10 cellular contexts compared by ENCODE assay signal in genomic region chr2:218260742-218261423, GRCh38. TPM values are rescaled to one million over a fixed set of nuclear protein-coding genes. Genes with fewer than 3 reads are reported as not detected.
DNase-seq lines count a peak whose midpoint lies in the region; ATAC-seq and TF ChIP-seq lines count a peak whose summit lies in the region.
"Had no signal": no experiment of that assay in that cellular context is flagged by ENCODE, and none has a peak within 500 bp of the region (broad histone marks: within the 10 kb centered on the region; RNA-seq: fewer than 3 reads in every experiment).

Gene GPBAR1 (plus strand): TSS chr2:218261015. CDS start chr2:218262725, 1,710 bp downstream.

- H3K36me3 ChIP-seq in Peyer's patch (peaks cover 0 to 32% (median 0%) of the 10 kb centered on the region in 3 donors), right atrium auricular region (peaks cover 33% of the 10 kb centered on the region), psoas muscle (ENCODE audit: insufficient read depth in 1 of 2, low read depth in 1 of 2) (peaks cover 4 to 39% of the 10 kb centered on the region in 2 donors)

- H3K9me3 ChIP-seq in Peyer's patch = no peaks in the 10 kb centered on the region
- no peaks in the 10 kb centered on the region for H3K9me3 ChIP-seq in right atrium auricular region
- no peaks in the 10 kb centered on the region for H3K9me3 ChIP-seq in psoas muscle

- WGBS in psoas muscle, 3 donors = 61 to 64% (median 64%) methylated on average over 10 of the region's 10 CpGs

- peak; percentile 53 for DNase-seq in DMS53 treated with DMSO at 0.1 percent for 48 hours (lab: John Stamatoyannopoulos, UW; ENCODE audit: unreplicated experiment)
- peak in 2 of 3 donors; percentile 56 to 60 for DNase-seq in Peyer's patch
- no peak for DNase-seq in right atrium auricular region (ENCODE audit: low spot score)
- DNase-seq in psoas muscle = peak; percentile 52 to 70
- DNase-seq in NCI-H2196 (lab: John Stamatoyannopoulos, UW; ENCODE audit: unreplicated experiment) = no peak
- DNase-seq in ureter (ENCODE audit: low spot score) = no peak
- no peak for DNase-seq in foreskin keratinocyte
- DNase-seq: NCI-H2107; stimulated activated CD4-positive, alpha-beta T cell treated with anti-CD3 and anti-CD28 coated beads, Interleukin-4, amount 100 ng/mL, for 1 hour had no signal

- TF ChIP-seq POLR2A in Peyer's patch (IDR thresholded peaks at IDR 0.05) = no peak

- intact Hi-C loops in psoas muscle (cut with DNase I) = no loop called here

- peak within 1 kb of the TSS; percentile 42 to 83 (median 62) for H3K27ac ChIP-seq in Peyer's patch
- peak within 1 kb of the TSS; percentile 82 to 85 for H3K27ac ChIP-seq in right atrium auricular region
- H3K27ac ChIP-seq in psoas muscle = peak within 1 kb of the TSS; percentile 66
- H3K27ac ChIP-seq in foreskin keratinocyte = no peak within 1 kb of the TSS

- H3K4me3 ChIP-seq in Peyer's patch (no peak within 1 kb of the TSS), right atrium auricular region (no peak within 1 kb of the TSS), psoas muscle (no peak within 1 kb of the TSS)

- H3K4me1 ChIP-seq in Peyer's patch = peaks cover 0 to 76% (median 9%) of the 10 kb centered on the region in 4 donors
- H3K4me1 ChIP-seq in right atrium auricular region = peaks cover 0 to 64% of the 10 kb centered on the region in 2 donors
- H3K4me1 ChIP-seq in psoas muscle = peaks cover 8% of the 10 kb centered on the region
- no peaks in the 10 kb centered on the region for H3K4me1 ChIP-seq in foreskin keratinocyte

- ATAC-seq in psoas muscle = peak in 2 of 4 donors; percentile 5 to 15
- ATAC-seq in HG03159 (IDR thresholded peaks at IDR 0.05; ENCODE audit: unreplicated experiment) = no peak
- ATAC-seq in foreskin keratinocyte = no peak

- no peak for TF ChIP-seq CTCF in Peyer's patch (IDR thresholded peaks at IDR 0.05)
- no peak for TF ChIP-seq CTCF in right atrium auricular region (IDR thresholded peaks at IDR 0.05)
- TF ChIP-seq CTCF in psoas muscle (IDR thresholded peaks at IDR 0.05) = no peak
- no peak for TF ChIP-seq CTCF in foreskin keratinocyte (conservative IDR thresholded peaks at IDR 0.05)

- H3K27me3 ChIP-seq in Peyer's patch = no peaks in the 10 kb centered on the region
- no peaks in the 10 kb centered on the region for H3K27me3 ChIP-seq in right atrium auricular region
- H3K27me3 ChIP-seq in psoas muscle (ENCODE audit: insufficient read depth in 3 of 3, low read length in 2 of 3) = no peaks in the 10 kb centered on the region
- no peaks in the 10 kb centered on the region for H3K27me3 ChIP-seq in foreskin keratinocyte

RNA-seq across cellular contexts. Expression of gene GPBAR1, which starts in this region (rescaled TPM):
- total RNA-seq in Peyer's patch (1 to 10 TPM; 3.3 to 7.0 (median 3.9) TPM), right atrium auricular region (10 to 100 TPM in 1 of 2 donors, 1 to 10 TPM in 1; 1.9 to 10.7 TPM), psoas muscle (under 1 TPM; 0.24 to 0.74 (median 0.24) TPM), ureter (1.5 TPM), foreskin keratinocyte (0.14 and 0.18 TPM in 2 replicates)
- polyA plus RNA-seq in psoas muscle (under 1 TPM; 0.45 to 0.59 (median 0.56) TPM), foreskin keratinocyte (0.11 and 0.12 TPM in 2 replicates)

Comparison
In these comparisons a context has a peak if more than half of its experiments do, and no peak if none do; other contexts are left out.
1. Peak in DNase-seq and H3K27ac ChIP-seq in psoas muscle; RNA of the gene not detected or under 1 TPM.
2. DNase-seq: peak in DMS53 treated with DMSO at 0.1 percent for 48 hours (single experiment) and Peyer's patch (2 of 3); none in right atrium auricular region (single experiment), NCI-H2196 (single experiment), ureter (single experiment) and foreskin keratinocyte (0 of 2).